10 cellular contexts compared by ENCODE assay signal in the genomic region with DNA sequence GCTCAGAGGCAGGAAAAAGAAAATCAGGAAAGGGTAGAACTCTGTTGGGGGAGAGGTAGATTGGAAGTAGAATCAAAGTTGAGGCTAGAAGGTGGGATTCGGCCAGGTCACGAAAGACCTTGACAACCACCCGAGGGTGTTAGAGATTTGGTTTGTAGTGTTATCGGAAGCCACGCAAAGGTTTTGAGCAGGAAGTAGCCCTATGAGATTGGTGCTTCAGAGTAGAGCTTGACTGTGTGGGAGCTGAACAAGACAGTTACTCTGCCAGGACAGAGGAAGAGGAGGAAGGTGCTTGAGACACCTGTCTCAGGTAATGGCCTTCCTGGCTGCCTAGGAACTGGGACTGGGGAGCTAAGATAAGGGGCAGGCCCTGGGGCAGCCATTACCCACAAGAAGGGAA.
DNase-seq lines count a peak whose midpoint lies in the region; ATAC-seq and TF ChIP-seq lines count a peak whose summit lies in the region.
"Had no signal": no experiment of that assay in that cellular context is flagged by ENCODE, and none has a peak within 500 bp of the region (broad histone marks: within the 10 kb centered on the region; RNA-seq: fewer than 3 reads in every experiment).

No MANE protein-coding gene starts in this region.

- intact Hi-C loops in left lung (cut with DNase I), result loop anchor here in 1 of 2 donors (10.0 kb wide), 1 partner anchor 88 kb away; no protein-coding TSS in a partner anchor

- peak; percentile 65 for DNase-seq in NK-92 treated with Interleukin-12 subunit alpha and Interleukin-12 subunit beta, amount 100 ng/mL, for 24 hours (lab: John Stamatoyannopoulos, UW)
- no peak for DNase-seq in NK-92 (lab: John Stamatoyannopoulos, UW; ENCODE audit: unreplicated experiment)
- DNase-seq in T-helper 17 cell, result no peak
- DNase-seq in left lung, result no peak
- no peak for DNase-seq in stimulated activated naive CD8-positive, alpha-beta T cell treated with anti-CD3 and anti-CD28 coated beads, Interleukin-15, Interleukin-2, amounts not matched to agents 100 U/mL and 50 U/mL, for 24 hours
- DNase-seq: occipital lobe, SIG-M5 had no signal

- H3K4me1 ChIP-seq in left lung, result peaks cover 0 to 55% of the 10 kb centered on the region in 2 donors

- peak overlapping the region; percentile 62 to 74 for H3K27ac ChIP-seq in left lung

- H3K36me3 Mint-ChIP-seq in T-helper 17 cell (ENCODE audit: low read depth), result peaks cover 4% of the 10 kb centered on the region

- peaks cover 42% of the 10 kb centered on the region for H3K4me1 Mint-ChIP-seq in T-helper 17 cell

- no peaks in the 10 kb centered on the region for H3K27me3 Mint-ChIP-seq in T-helper 17 cell

- peaks cover 0 to 10% of the 10 kb centered on the region in 2 donors for H3K36me3 ChIP-seq in left lung

- peak overlapping the region; percentile 86 for H3K27ac Mint-ChIP-seq in T-helper 17 cell

- peak overlapping the region; percentile 78 for H3K4me3 Mint-ChIP-seq in T-helper 17 cell

- TF ChIP-seq CTCF in left lung (IDR thresholded peaks at IDR 0.05), result no peak

- H3K4me3 ChIP-seq in left lung, result no peak overlapping the region

- ATAC-seq in T-helper 17 cell, result no peak
- ATAC-seq in left lung, result no peak
- peak; percentile 14 for ATAC-seq in stimulated activated naive CD8-positive, alpha-beta T cell treated with anti-CD3 and anti-CD28 coated beads, Interleukin-15, Interleukin-2, amounts not matched to agents 100 U/mL and 50 U/mL, for 24 hours
- ATAC-seq in GM21529 (IDR thresholded peaks at IDR 0.05; ENCODE audit: unreplicated experiment), result no peak
- no peak for ATAC-seq in HG02840 (IDR thresholded peaks at IDR 0.05; ENCODE audit: low FRiP score, unreplicated experiment)
- ATAC-seq in HG03520 (IDR thresholded peaks at IDR 0.05; ENCODE audit: unreplicated experiment), result no peak

- no peaks in the 10 kb centered on the region for H3K9me3 ChIP-seq in T-helper 17 cell (ENCODE audit: control insufficient read depth, low read length, poor library complexity, severe bottlenecking)
- H3K9me3 ChIP-seq in left lung, result no peaks in the 10 kb centered on the region

- H3K27me3 ChIP-seq in left lung, result no peaks in the 10 kb centered on the region
